8 cellular contexts compared by ENCODE assay signal in the genomic region with DNA sequence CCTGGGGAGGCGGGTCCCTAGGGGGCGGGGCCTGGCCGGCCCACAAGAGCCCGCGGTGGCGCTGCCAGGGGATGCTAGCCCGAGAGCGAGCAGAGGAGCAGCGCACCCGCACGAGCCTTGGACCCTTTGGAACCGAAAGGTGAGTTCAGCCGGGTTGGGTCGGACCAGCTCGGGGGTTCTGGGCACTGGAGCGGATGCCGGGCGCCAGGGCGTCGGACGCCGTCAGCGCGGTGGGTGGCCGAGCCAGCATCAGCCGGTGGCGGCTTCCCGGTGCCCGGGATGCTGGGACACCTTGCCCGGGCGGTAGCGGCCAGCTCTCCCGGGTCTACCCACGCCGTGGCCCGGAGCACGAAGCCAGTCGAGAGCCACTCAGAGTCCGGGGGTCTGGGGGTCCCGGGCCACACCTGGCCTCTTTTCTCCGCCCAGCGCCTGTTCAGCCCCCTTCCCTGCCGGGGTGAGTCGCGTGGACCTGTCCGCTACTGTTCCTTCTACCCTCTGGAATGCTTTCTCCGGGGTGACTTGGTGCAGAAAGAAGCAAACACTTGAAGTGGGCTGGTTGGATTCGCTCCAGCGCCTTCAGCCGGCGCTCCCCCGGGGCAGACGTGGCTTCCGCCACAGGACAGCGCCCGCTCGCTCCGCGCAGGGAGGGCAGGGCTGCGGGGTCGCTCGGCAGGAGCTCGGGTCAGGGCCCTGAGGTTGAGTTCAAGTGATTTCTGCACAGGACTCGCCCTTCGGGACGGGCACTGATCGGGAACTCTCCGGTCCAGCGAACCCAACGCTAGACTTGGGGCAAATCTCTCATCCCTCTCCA. TPM values are rescaled to one million over a fixed set of nuclear protein-coding genes. Genes with fewer than 3 reads are reported as not detected.
DNase-seq lines count a peak whose midpoint lies in the region; ATAC-seq and TF ChIP-seq lines count a peak whose summit lies in the region.

SCNN1G (plus strand) TSS at position 71 of the 811 bp plus-strand sequence. CDS start 3,527 bp downstream, outside the sequence.

- ATAC-seq in GM21576 (IDR thresholded peaks at IDR 0.05; ENCODE audit: unreplicated experiment), result peak; percentile 6
- no peak for ATAC-seq in HG03139 (IDR thresholded peaks at IDR 0.05; ENCODE audit: unreplicated experiment)

- H3K4me1 ChIP-seq in OCI-LY1 (ENCODE audit: insufficient read depth, low read length, severe bottlenecking) (peaks cover 10% of the 10 kb centered on the region), esophagus squamous epithelium (peaks cover 8 to 50% (median 11%) of the 10 kb centered on the region in 3 donors), ovary (ENCODE audit: insufficient read depth) (peaks cover 10% of the 10 kb centered on the region)

- TF ChIP-seq EP300 in ovary (IDR thresholded peaks at IDR 0.05), result no peak

- H3K27me3 ChIP-seq in OCI-LY1 (ENCODE audit: insufficient read depth, low read length), result no peaks in the 10 kb centered on the region
- H3K27me3 ChIP-seq in esophagus squamous epithelium, result peaks cover 0 to 54% (median 5%) of the 10 kb centered on the region in 4 donors
- H3K27me3 ChIP-seq in ovary, result no peaks in the 10 kb centered on the region

- TF ChIP-seq POLR2A in esophagus squamous epithelium (IDR thresholded peaks at IDR 0.05), result peak in 1 of 4 donors; percentile 21
- TF ChIP-seq POLR2A in ovary (IDR thresholded peaks at IDR 0.05), result no peak

- DNase-seq in Caki2 (ENCODE audit: low read depth), result peak; percentile 23
- no peak for DNase-seq in esophagus squamous epithelium (lab: John Stamatoyannopoulos, UW)
- DNase-seq in ovary, result peak in 1 of 5 donors; percentile 11
- no peak for DNase-seq in NCI-H1694 treated with DMSO at 0.1 percent for 48 hours (lab: John Stamatoyannopoulos, UW)
- no peak for DNase-seq in activated effector memory CD4-positive, alpha-beta T cell treated with anti-CD3 and anti-CD28 coated beads, Interleukin-2, amount 50 U/mL, for 16 hours

- H3K4me3 ChIP-seq in OCI-LY1 (ENCODE audit: low read depth, low read length, poor library complexity, severe bottlenecking) (peak within 1 kb of the TSS; percentile 49), esophagus squamous epithelium (peak within 1 kb of the TSS; percentile 50 to 79 (median 62)), ovary (peak within 1 kb of the TSS; percentile 30)

- no peaks in the 10 kb centered on the region for H3K9me3 ChIP-seq in OCI-LY1 (ENCODE audit: low read length)
- no peaks in the 10 kb centered on the region for H3K9me3 ChIP-seq in esophagus squamous epithelium
- no peaks in the 10 kb centered on the region for H3K9me3 ChIP-seq in ovary

- H3F3A ChIP-seq in OCI-LY1 (ENCODE audit: insufficient read depth, low read length), result no peaks in the 10 kb centered on the region

- H3K79me2 ChIP-seq in OCI-LY1 (ENCODE audit: insufficient read depth, low read length), result no peaks in the 10 kb centered on the region

- no peak within 1 kb of the TSS for H3K9ac ChIP-seq in OCI-LY1 (ENCODE audit: low read length)

- H3K4me2 ChIP-seq in OCI-LY1 (ENCODE audit: low read length), result peak within 1 kb of the TSS; percentile 66

- 0% methylated on average over 4 to 14 of the region's 70 CpGs for WGBS in esophagus squamous epithelium, 2 donors
- WGBS in ovary, 3 donors, result 0 to 2% (median 1%) methylated on average over 53 to 70 of the region's 70 CpGs

- in situ Hi-C loops in Caki2 (cut with HindIII; ENCODE audit: low pct_unique_long_range_greater_than_20kb, low sequenced_read_pairs), result no loop called here

- no peak within 1 kb of the TSS for H3K27ac ChIP-seq in OCI-LY1 (ENCODE audit: low read depth, low read length, poor library complexity, severe bottlenecking)
- H3K27ac ChIP-seq in esophagus squamous epithelium, result peak within 1 kb of the TSS in 3 of 4 donors; percentile 29 to 68 (median 62)
- H3K27ac ChIP-seq in ovary, result no peak within 1 kb of the TSS

- H3K36me3 ChIP-seq in OCI-LY1 (ENCODE audit: insufficient read depth, low read length) (no peaks in the 10 kb centered on the region), esophagus squamous epithelium (peaks cover 0 to 20% (median 0%) of the 10 kb centered on the region in 3 donors), ovary (no peaks in the 10 kb centered on the region)

- no peak for TF ChIP-seq CTCF in OCI-LY1 (IDR thresholded peaks at IDR 0.05; ENCODE audit: low read length)
- no peak for TF ChIP-seq CTCF in esophagus squamous epithelium (IDR thresholded peaks at IDR 0.05)
- TF ChIP-seq CTCF in ovary (IDR thresholded peaks at IDR 0.05), result no peak

- intact Hi-C loops in esophagus squamous epithelium (cut with DNase I), result loop anchor here (5.0 kb wide), 1 partner anchor 249 kb away; no protein-coding TSS in a partner anchor
- intact Hi-C loops in ovary (cut with DNase I), result loop anchor here in 2 of 4 donors (5.0 kb wide), 1 partner anchor 249 kb away; no protein-coding TSS in a partner anchor

- no peaks in the 10 kb centered on the region for H3K9me2 ChIP-seq in OCI-LY1 (ENCODE audit: low read depth, low read length)

- no peak within 1 kb of the TSS for H2AFZ ChIP-seq in OCI-LY1 (ENCODE audit: low read length)

- H4K20me1 ChIP-seq in OCI-LY1 (ENCODE audit: insufficient read depth, low read length), result no peaks in the 10 kb centered on the region

RNA-seq across cellular contexts. Expression of gene SCNN1G, which starts in this region (rescaled TPM):
- 0.30 TPM in 1 of 2 replicates, not detected in the other for total RNA-seq in Caki2 (2014; rRNA removed; shearing (Covaris generic); ENCODE audit: low replicate concordance)
- 10 to 100 TPM in 1 of 4 donors, 1 to 10 TPM in 3; 5.0 to 10.8 (median 7.0) TPM for total RNA-seq in esophagus squamous epithelium
- total RNA-seq in ovary, result 1 to 10 TPM in 2 of 7 donors, under 1 TPM in 2, not detected in 3; 0.05 to 2.6 (median 1.0) TPM
- under 1 TPM in 1 of 2 donors, not detected in 1; 0.02 TPM for polyA plus RNA-seq in ovary

Comparison
In these comparisons a context has a peak if more than half of its experiments do, and no peak if none do; other contexts are left out.
1. Peak in DNase-seq in Caki2; RNA of the gene not detected or under 1 TPM.
2. H3K27ac ChIP-seq: peak in esophagus squamous epithelium (3 of 4); none in OCI-LY1 (single experiment) and ovary (0 of 2).
3. Peak in every context shown above with its lines, with median percentiles within 50 percentile points of each other: H3K4me3 ChIP-seq.